ENCODE assay signal across 8 cellular contexts in the genomic region with DNA sequence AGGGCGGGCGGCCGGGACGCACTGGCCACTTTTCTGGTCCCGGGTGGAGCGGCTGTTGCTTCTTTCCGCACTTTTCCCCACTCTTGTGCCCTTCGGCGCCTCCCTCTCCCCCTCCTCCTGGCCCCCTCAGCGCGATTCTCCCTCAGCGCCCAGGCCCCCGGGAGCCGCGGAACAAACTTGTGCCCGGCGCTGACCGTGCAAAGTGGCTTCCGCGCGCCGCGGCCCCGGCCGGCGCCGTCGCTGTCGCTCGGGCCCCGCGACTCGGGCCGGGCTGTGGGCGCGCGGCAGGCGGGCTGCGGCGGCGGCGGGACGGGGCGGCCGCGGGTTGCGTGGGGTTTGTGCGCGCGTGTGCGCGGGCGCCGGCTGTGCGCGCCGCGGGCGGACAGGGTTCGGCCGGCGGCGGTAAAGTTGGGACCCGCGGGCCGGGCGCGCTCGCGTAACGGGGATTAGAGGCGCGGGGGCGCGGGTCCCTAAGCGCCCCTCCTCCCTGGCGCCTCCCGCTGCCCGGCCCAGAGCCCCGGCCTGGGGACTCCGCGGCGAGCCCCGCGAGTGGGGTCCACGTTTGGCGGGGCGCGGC. TPM values are rescaled to one million over a fixed set of nuclear protein-coding genes. Genes with fewer than 3 reads are reported as not detected.
DNase-seq lines count a peak whose midpoint lies in the region; ATAC-seq, FAIRE-seq and TF ChIP-seq lines count a peak whose summit lies in the region.

No MANE protein-coding gene starts in this region.

- intact Hi-C loops in pancreas (cut with DNase I), result no loop called here

- H3K4me3 ChIP-seq in foreskin fibroblast (ENCODE audit: low read depth in 1 of 2, low read length in 2 of 2) (peak overlapping the region; percentile 84 to 96), pancreas (peak overlapping the region; percentile 78 to 94 (median 86))

- POLR2A ChIA-PET in activated CD4-positive, alpha-beta T cell treated with anti-CD3 and anti-CD28 coated beads, Interleukin-2, amount 10 ng/mL, durations not matched to agents 7 days and 5 days (lab: Charles Lee), result interaction anchor here (0.6 kb wide), 1 partner anchor 46 kb away, joined by 6 read pairs; no protein-coding TSS in a partner anchor

- peak overlapping the region in 3 of 4 donors; percentile 42 to 87 (median 72) for H3K27ac ChIP-seq in pancreas

- DNase-seq in NCI-H82 (lab: John Stamatoyannopoulos, UW) (peak; percentile 67), NCI-H82 treated with DMSO at 0.1 percent for 48 hours (lab: John Stamatoyannopoulos, UW; ENCODE audit: unreplicated experiment) (no peak), foreskin fibroblast (peak in 1 of 2 donors; percentile 37), pancreas (peak in 1 of 6 donors; percentile 14), RCC 7860 (ENCODE audit: low spot score) (no peak), HT-29 (ENCODE audit: low spot score) (no peak)
- DNase-seq in activated CD4-positive, alpha-beta T cell treated with anti-CD3 and anti-CD28 coated beads, Interleukin-2, amount 10 ng/mL, durations not matched to agents 7 days and 5 days, result peak; percentile 7

- H3K36me3 Mint-ChIP-seq in activated CD4-positive, alpha-beta T cell treated with anti-CD3 and anti-CD28 coated beads, Interleukin-2, amount 10 ng/mL, durations not matched to agents 7 days and 5 days (ENCODE audit: low read depth), result peaks cover 13% of the 10 kb centered on the region

- no peaks in the 10 kb centered on the region for H3K9me3 Mint-ChIP-seq in activated CD4-positive, alpha-beta T cell treated with anti-CD3 and anti-CD28 coated beads, Interleukin-2, amount 10 ng/mL, durations not matched to agents 7 days and 5 days

- peak overlapping the region; percentile 99 for H3K27ac Mint-ChIP-seq in activated CD4-positive, alpha-beta T cell treated with anti-CD3 and anti-CD28 coated beads, Interleukin-2, amount 10 ng/mL, durations not matched to agents 7 days and 5 days

- CTCF ChIA-PET in activated CD4-positive, alpha-beta T cell treated with anti-CD3 and anti-CD28 coated beads, Interleukin-2, amount 10 ng/mL, durations not matched to agents 7 days and 5 days (lab: Charles Lee), result no interaction called here

- H3K4me3 Mint-ChIP-seq in activated CD4-positive, alpha-beta T cell treated with anti-CD3 and anti-CD28 coated beads, Interleukin-2, amount 10 ng/mL, durations not matched to agents 7 days and 5 days, result peak overlapping the region; percentile 94

- H3K4me1 ChIP-seq in pancreas, result peaks cover 4 to 12% (median 5%) of the 10 kb centered on the region in 3 donors

- peaks cover 0 to 38% (median 7%) of the 10 kb centered on the region in 4 donors for H3K27me3 ChIP-seq in pancreas

- TF ChIP-seq CTCF in foreskin fibroblast (IDR thresholded peaks at IDR 0.05; ENCODE audit: low read depth, low read length), result no peak
- no peak for TF ChIP-seq CTCF in pancreas (IDR thresholded peaks at IDR 0.05)

- whole genome bisulfite sequencing in pancreas, 2 donors, result 1% methylated on average over 47 to 89 of the region's 89 CpGs

- H3K36me3 ChIP-seq in pancreas, result no peaks in the 10 kb centered on the region

- FAIRE-seq in pancreas (lab: Jason Lieb, UNC), result no peak
- FAIRE-seq in RCC 7860 (lab: Jason Lieb, UNC), result no peak

- H3K27me3 Mint-ChIP-seq in activated CD4-positive, alpha-beta T cell treated with anti-CD3 and anti-CD28 coated beads, Interleukin-2, amount 10 ng/mL, durations not matched to agents 7 days and 5 days, result peaks cover 2% of the 10 kb centered on the region

- ATAC-seq in HG02973 (IDR thresholded peaks at IDR 0.05; ENCODE audit: unreplicated experiment) (peak; percentile 6), pancreas (peak in 2 of 4 donors; percentile 3 to 10)

- peaks cover 46% of the 10 kb centered on the region for H3K4me1 Mint-ChIP-seq in activated CD4-positive, alpha-beta T cell treated with anti-CD3 and anti-CD28 coated beads, Interleukin-2, amount 10 ng/mL, durations not matched to agents 7 days and 5 days

- H3K9me3 ChIP-seq in pancreas, result no peaks in the 10 kb centered on the region

RNA-seq across cellular contexts. Expression of gene ZEB1, which starts 0.7 kb away (rescaled TPM):
- total RNA-seq in activated CD4-positive, alpha-beta T cell treated with anti-CD3 and anti-CD28 coated beads, Interleukin-2, amount 10 ng/mL, durations not matched to agents 7 days and 5 days, result 10 to 100 TPM; 36.1 to 46.2 TPM
- 10 to 100 TPM in 2 of 6 donors, 1 to 10 TPM in 4; 3.2 to 21.6 (median 6.9) TPM for total RNA-seq in pancreas
- 1 to 10 TPM; 4.8 to 5.2 TPM for polyA plus RNA-seq in pancreas
- 0.37 and 1.2 TPM in 2 replicates for total RNA-seq in HT-29 (2014; rRNA removed; shearing (Covaris generic))

Comparison
In these comparisons a context has a peak if more than half of its experiments do, and no peak if none do; other contexts are left out.
1. DNase-seq: peak in NCI-H82 (single experiment) and activated CD4-positive, alpha-beta T cell treated with anti-CD3 and anti-CD28 coated beads, Interleukin-2, amount 10 ng/mL, durations not matched to agents 7 days and 5 days (single experiment); none in NCI-H82 treated with DMSO at 0.1 percent for 48 hours (single experiment), RCC 7860 (single experiment) and HT-29 (single experiment).